Comparison of ENCODE assay signal across 4 cellular contexts in genomic region chr22:22258597-22259415, GRCh38. TPM values are rescaled to one million over a fixed set of nuclear protein-coding genes. Genes with fewer than 3 reads are reported as not detected.
"Had no signal": no experiment of that assay in that cellular context is flagged by ENCODE, and none has a peak within 500 bp of the region (broad histone marks: within the 10 kb centered on the region; RNA-seq: fewer than 3 reads in every experiment).

No MANE protein-coding gene starts in this region.

RNA-seq across cellular contexts. Expression of gene VPREB1, which starts 14.2 kb away (rescaled TPM):
- total RNA-seq: LHCN-M2, M059J, MCF 10A, NCI-H460 had no signal
